ENCODE assay signal across 9 cellular contexts in genomic region chr2:238847841-238848565, GRCh38. TPM values are rescaled to one million over a fixed set of nuclear protein-coding genes. Genes with fewer than 3 reads are reported as not detected.
A peak's percentile ranks its signal among the peaks of the same experiment; 100 is the strongest.
DNase-seq lines count a peak whose midpoint lies in the region; ATAC-seq and TF ChIP-seq lines count a peak whose summit lies in the region.
"Had no signal": no experiment of that assay in that cellular context is flagged by ENCODE, and none has a peak within 500 bp of the region (broad histone marks: within the 10 kb centered on the region; RNA-seq: fewer than 3 reads in every experiment).

Gene TWIST2 (plus strand): TSS chr2:238848085. CDS start chr2:238848216, 131 bp downstream.

- ATAC-seq in SK-N-SH treated with all-trans-retinoic acid at 6 μM for 48 hours (peak; percentile 81), heart left ventricle (peak; percentile 34 to 88 (median 84)), HG02840 (IDR thresholded peaks at IDR 0.05; ENCODE audit: low FRiP score, unreplicated experiment) (no peak)

- intact Hi-C loops in heart left ventricle (cut with DNase I) (no loop called here), posterior vena cava (cut with DNase I) (no loop called here)

- no peaks in the 10 kb centered on the region for H3K36me3 ChIP-seq in heart left ventricle
- H3K36me3 ChIP-seq: cardiac muscle cell had no signal

- no peaks in the 10 kb centered on the region for H3K9me3 ChIP-seq in heart left ventricle

- H3K4me1 ChIP-seq in heart left ventricle = peaks cover 0 to 34% (median 0%) of the 10 kb centered on the region in 12 donors

- peak within 1 kb of the TSS in 10 of 12 donors; percentile 31 to 92 (median 60) for H3K27ac ChIP-seq in heart left ventricle
- H3K27ac ChIP-seq: cardiac muscle cell had no signal

- H3K4me3 ChIP-seq in heart left ventricle = peak within 1 kb of the TSS; percentile 29 to 69 (median 56)
- H3K4me3 ChIP-seq: cardiac muscle cell had no signal

- peaks cover 25 to 90% (median 56%) of the 10 kb centered on the region in 9 donors for H3K27me3 ChIP-seq in heart left ventricle
- H3K27me3 ChIP-seq: cardiac muscle cell had no signal

- TF ChIP-seq CTCF in heart left ventricle (IDR thresholded peaks at IDR 0.05) = peak in 1 of 12 donors; percentile 9

- peak in 1 of 2 donors; percentile 23 for TF ChIP-seq POLR2A in heart left ventricle (IDR thresholded peaks at IDR 0.05)

- DNase-seq in EL (peak; percentile 97), heart left ventricle (peak; percentile 66 to 83 (median 76)), posterior vena cava (ENCODE audit: low spot score) (peak; percentile 93), HuH-7 (ENCODE audit: low spot score) (no peak), NCI-H1694 (lab: John Stamatoyannopoulos, UW) (no peak)
- no peak for DNase-seq in activated CD4-positive, alpha-beta T cell treated with anti-CD3 and anti-CD28 coated beads, Interleukin-2, amount 50 U/mL, for 4 hours

- WGBS in heart left ventricle, 4 donors = 0 to 2% (median 1%) methylated on average over 27 to 79 of the region's 79 CpGs

TF ChIP-seq in SK-N-SH treated with all-trans-retinoic acid at 6 μM for 48 hours, 23 proteins besides CTCF, POLR2A, EP300 and RAD21:
- TF ChIP-seq TCF4 (CRISPR knock-in tag; IDR thresholded peaks at IDR 0.05; ENCODE audit: borderline replicate concordance) (no peak), POU6F1 (CRISPR knock-in tag; IDR thresholded peaks at IDR 0.05; ENCODE audit: borderline replicate concordance, low read depth) (no peak), ISL1 (CRISPR knock-in tag; IDR thresholded peaks at IDR 0.05) (no peak), ESRRG (CRISPR knock-in tag; IDR thresholded peaks at IDR 0.05) (no peak), PATZ1 (CRISPR knock-in tag; IDR thresholded peaks at IDR 0.05; ENCODE audit: borderline replicate concordance) (no peak), SNAI2 (CRISPR knock-in tag; IDR thresholded peaks at IDR 0.05) (no peak), ZFP30 (CRISPR knock-in tag; IDR thresholded peaks at IDR 0.05) (no peak), BACH2 (CRISPR knock-in tag; IDR thresholded peaks at IDR 0.05; ENCODE audit: borderline replicate concordance) (no peak), TOX (CRISPR knock-in tag; IDR thresholded peaks at IDR 0.05; ENCODE audit: borderline replicate concordance) (no peak), OSR1 (CRISPR knock-in tag; IDR thresholded peaks at IDR 0.05) (no peak), CSRNP3 (CRISPR knock-in tag; IDR thresholded peaks at IDR 0.05) (no peak), CSDC2 (CRISPR knock-in tag; IDR thresholded peaks at IDR 0.05) (no peak), RARB (CRISPR knock-in tag; IDR thresholded peaks at IDR 0.05) (no peak), ZNF565 (CRISPR knock-in tag; conservative IDR thresholded peaks at IDR 0.05; ENCODE audit: low read depth) (no peak), TSHZ2 (CRISPR knock-in tag; IDR thresholded peaks at IDR 0.05) (no peak), ZC3H10 (CRISPR knock-in tag; IDR thresholded peaks at IDR 0.05) (no peak), ARNTL (CRISPR knock-in tag; IDR thresholded peaks at IDR 0.05; ENCODE audit: borderline replicate concordance, low read depth) (no peak)

RNA-seq across cellular contexts. Expression of gene TWIST2, which starts in this region (rescaled TPM):
- 10 to 100 TPM in 1 of 9 donors, 1 to 10 TPM in 3, under 1 TPM in 5; 0.39 to 10.9 (median 0.92) TPM for total RNA-seq in heart left ventricle
- 1 to 10 TPM; 1.4 to 2.8 TPM for polyA plus RNA-seq in heart left ventricle
- 10 to 100 TPM; 18.6 to 23.0 TPM for total RNA-seq in posterior vena cava
- total RNA-seq: cardiac muscle cell had no signal
- polyA plus RNA-seq: cardiac muscle cell had no signal

Comparison
In these comparisons a context has a peak if more than half of its experiments do, and no peak if none do; other contexts are left out.
1. DNase-seq: peak in EL (single experiment), heart left ventricle (5 of 5) and posterior vena cava (single experiment); none in HuH-7 (single experiment), activated CD4-positive, alpha-beta T cell treated with anti-CD3 and anti-CD28 coated beads, Interleukin-2, amount 50 U/mL, for 4 hours (0 of 2) and NCI-H1694 (single experiment).